ENCODE assay signal across 1 cellular context in genomic region chr1:63908016-63908415, GRCh38.
TF ChIP-seq lines count a peak whose summit lies in the region.

No MANE protein-coding gene starts in this region.

TF ChIP-seq in SK-N-SH, 30 proteins besides CTCF, POLR2A, EP300 and RAD21 (continued from another document):
- TF ChIP-seq, protein P1, sequence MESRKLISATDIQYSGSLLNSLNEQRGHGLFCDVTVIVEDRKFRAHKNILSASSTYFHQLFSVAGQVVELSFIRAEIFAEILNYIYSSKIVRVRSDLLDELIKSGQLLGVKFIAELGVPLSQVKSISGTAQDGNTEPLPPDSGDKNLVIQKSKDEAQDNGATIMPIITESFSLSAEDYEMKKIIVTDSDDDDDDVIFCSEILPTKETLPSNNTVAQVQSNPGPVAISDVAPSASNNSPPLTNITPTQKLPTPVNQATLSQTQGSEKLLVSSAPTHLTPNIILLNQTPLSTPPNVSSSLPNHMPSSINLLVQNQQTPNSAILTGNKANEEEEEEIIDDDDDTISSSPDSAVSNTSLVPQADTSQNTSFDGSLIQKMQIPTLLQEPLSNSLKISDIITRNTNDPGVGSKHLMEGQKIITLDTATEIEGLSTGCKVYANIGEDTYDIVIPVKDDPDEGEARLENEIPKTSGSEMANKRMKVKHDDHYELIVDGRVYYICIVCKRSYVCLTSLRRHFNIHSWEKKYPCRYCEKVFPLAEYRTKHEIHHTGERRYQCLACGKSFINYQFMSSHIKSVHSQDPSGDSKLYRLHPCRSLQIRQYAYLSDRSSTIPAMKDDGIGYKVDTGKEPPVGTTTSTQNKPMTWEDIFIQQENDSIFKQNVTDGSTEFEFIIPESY (IDR thresholded peaks at IDR 0.05; ENCODE audit: borderline replicate concordance, low read depth), result no peak
- TF ChIP-seq RCOR1 (IDR thresholded peaks at IDR 0.05; ENCODE audit: low read length) (no peak), FOXM1 (IDR thresholded peaks at IDR 0.05; ENCODE audit: low read depth) (no peak), POLR2AphosphoS5 (IDR thresholded peaks at IDR 0.05; ENCODE audit: low read depth, low read length) (no peak), JUND (IDR thresholded peaks at IDR 0.05) (no peak), RXRA (IDR thresholded peaks at IDR 0.05; ENCODE audit: borderline replicate concordance, low read depth) (no peak), CHD2 (IDR thresholded peaks at IDR 0.05; ENCODE audit: low read length, partially characterized antibody) (no peak)
